17 cellular contexts compared by ENCODE assay signal in genomic region chr13:37446503-37446902, GRCh38.
DNase-seq lines count a peak whose midpoint lies in the region; ATAC-seq and TF ChIP-seq lines count a peak whose summit lies in the region.
"Had no signal": no experiment of that assay in that cellular context is flagged by ENCODE, and none has a peak within 500 bp of the region (broad histone marks: within the 10 kb centered on the region; RNA-seq: fewer than 3 reads in every experiment).

No MANE protein-coding gene starts in this region.

- H3K4me3 ChIP-seq in MG63 = no peak overlapping the region
- H3K4me3 ChIP-seq in epithelial cell of proximal tubule (ENCODE audit: low read depth, low read length) = no peak overlapping the region
- no peak overlapping the region for H3K4me3 ChIP-seq in mucosa of descending colon
- H3K4me3 ChIP-seq: coronary artery, right lobe of liver, SK-N-MC, upper lobe of left lung had no signal

- TF ChIP-seq CTCF in epithelial cell of proximal tubule (conservative IDR thresholded peaks at IDR 0.05; ENCODE audit: low read depth, low read length) (no peak), mucosa of descending colon (IDR thresholded peaks at IDR 0.05) (no peak)

- H3K9me3 ChIP-seq in MG63 = no peaks in the 10 kb centered on the region; the same call in 1 of the 2 replicates
- H3K9me3 ChIP-seq in mucosa of descending colon = no peaks in the 10 kb centered on the region
- H3K9me3 ChIP-seq: BE2C, right lobe of liver, upper lobe of left lung had no signal

- H3K36me3 ChIP-seq in MG63 (no peaks in the 10 kb centered on the region), mucosa of descending colon (ENCODE audit: low read depth) (no peaks in the 10 kb centered on the region)
- H3K36me3 ChIP-seq: BE2C, right lobe of liver, upper lobe of left lung had no signal

- ATAC-seq in mucosa of descending colon (peak; percentile 21), GM19035 (IDR thresholded peaks at IDR 0.05; ENCODE audit: unreplicated experiment) (no peak), HG03025 (IDR thresholded peaks at IDR 0.05; ENCODE audit: low FRiP score, unreplicated experiment) (no peak)
- ATAC-seq: right lobe of liver had no signal

- intact Hi-C loops in mucosa of descending colon (cut with DNase I, micrococcal nuclease) = no loop called here

- no peaks in the 10 kb centered on the region for H3K4me1 ChIP-seq in mucosa of descending colon (ENCODE audit: low read depth)
- H3K4me1 ChIP-seq: BE2C, right lobe of liver, upper lobe of left lung had no signal

- H3K27me3 ChIP-seq in MG63 = no peaks in the 10 kb centered on the region
- H3K27me3 ChIP-seq: BE2C, right lobe of liver, upper lobe of left lung had no signal

- DNase-seq in AG08395 (ENCODE audit: low spot score) (peak; percentile 88), MG63 (peak; percentile 46), epithelial cell of proximal tubule (ENCODE audit: low read depth) (peak; percentile 64), mucosa of descending colon (no peak), cerebellar cortex (ENCODE audit: low spot score) (no peak)
- DNase-seq in stimulated activated CD4-positive, alpha-beta T cell treated with anti-CD3 and anti-CD28 coated beads, Interleukin-12 subunit alpha, Interleukin-12 subunit beta, amount 100 ng/mL, for 4 hours = no peak
- DNase-seq: activated CD4-positive, alpha-beta T cell treated with anti-CD3 and anti-CD28 coated beads for 4 hours; BE2C; midbrain; NCI-H1092 treated with DMSO at 0.1 percent for 48 hours; NCI-H748 treated with DMSO at 0.1 percent for 48 hours; right lobe of liver; upper lobe of left lung had no signal

Comparison
In these comparisons a context has a peak if more than half of its experiments do, and no peak if none do; other contexts are left out.
1. DNase-seq: peak in AG08395 (single experiment), MG63 (single experiment) and epithelial cell of proximal tubule (single experiment); none in mucosa of descending colon (0 of 3), stimulated activated CD4-positive, alpha-beta T cell treated with anti-CD3 and anti-CD28 coated beads, Interleukin-12 subunit alpha, Interleukin-12 subunit beta, amount 100 ng/mL, for 4 hours (single experiment) and cerebellar cortex (single experiment).